8 cellular contexts compared by ENCODE assay signal in the genomic region with DNA sequence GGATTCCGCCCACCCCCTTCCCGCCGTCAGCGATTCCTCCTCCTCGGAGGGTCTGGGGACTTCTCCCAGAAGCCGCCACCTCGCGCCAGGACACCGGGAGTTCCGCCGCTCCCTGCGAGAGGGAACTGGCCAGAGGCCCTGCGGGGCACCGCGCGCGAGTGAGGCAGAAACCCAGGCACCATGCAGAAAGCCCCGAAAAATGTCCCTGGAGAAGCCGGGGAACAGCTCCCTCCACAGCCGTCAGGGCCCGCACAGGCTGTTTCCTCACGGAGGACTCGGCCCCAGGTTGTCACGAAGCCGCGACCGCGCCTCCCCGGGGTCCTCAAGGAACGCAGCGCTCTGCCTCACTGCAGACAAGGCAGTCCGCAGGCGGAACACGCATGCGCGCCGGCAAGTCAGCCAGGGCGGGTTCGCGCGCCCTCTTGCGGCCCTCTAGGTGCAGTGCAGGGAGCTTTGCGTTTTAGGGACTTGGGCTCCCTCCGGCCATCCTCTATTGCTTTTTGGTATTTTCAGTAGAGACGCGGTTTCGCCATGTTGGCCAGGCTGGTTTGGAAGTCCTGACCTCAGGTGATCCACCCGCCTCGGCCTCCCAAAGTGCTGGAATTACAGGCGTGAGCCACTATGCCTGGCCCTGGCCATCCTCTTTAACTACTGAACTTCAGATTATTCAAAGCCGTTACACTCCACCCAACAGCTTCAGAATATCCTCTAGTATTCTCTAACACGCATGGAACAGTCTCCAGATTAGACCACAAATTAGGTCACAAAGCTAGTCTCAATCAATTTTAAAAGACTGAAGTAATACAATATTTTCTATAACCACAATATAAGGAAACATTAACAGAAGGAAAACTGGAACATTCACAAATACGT. TPM values are rescaled to one million over a fixed set of nuclear protein-coding genes. Genes with fewer than 3 reads are reported as not detected.
DNase-seq lines count a peak whose midpoint lies in the region; ATAC-seq and TF ChIP-seq lines count a peak whose summit lies in the region.

No MANE protein-coding gene starts in this region.

- peaks cover 0 to 5% of the 10 kb centered on the region in 2 donors for H3K36me3 Mint-ChIP-seq in CD14-positive monocyte

- H3K4me1 ChIP-seq in HUES64 (ENCODE audit: insufficient read depth, low read length) (no peaks in the 10 kb centered on the region), OCI-LY1 (ENCODE audit: insufficient read depth, low read length, severe bottlenecking) (peaks cover 5% of the 10 kb centered on the region)

- H3K36me3 ChIP-seq in HUES64 (ENCODE audit: insufficient read depth, low read length) (no peaks in the 10 kb centered on the region), OCI-LY1 (ENCODE audit: insufficient read depth, low read length) (no peaks in the 10 kb centered on the region)

- H3K27ac Mint-ChIP-seq in CD14-positive monocyte: no peak overlapping the region

- H3K9ac ChIP-seq in HUES64 (ENCODE audit: low read depth, low read length) (peak overlapping the region; percentile 78), OCI-LY1 (ENCODE audit: low read length) (no peak overlapping the region)

- 8% methylated on average over 53 of the region's 53 CpGs for WGBS in HUES64

- peak overlapping the region; percentile 74 to 84 for H3K4me3 Mint-ChIP-seq in CD14-positive monocyte

- H2AFZ ChIP-seq in OCI-LY1 (ENCODE audit: low read length): no peak overlapping the region

- H3K9me3 ChIP-seq in HUES64 (ENCODE audit: insufficient read depth, low read depth, low read length) (peaks cover 6% of the 10 kb centered on the region; the same call in 1 of the 2 replicates), OCI-LY1 (ENCODE audit: low read length) (no peaks in the 10 kb centered on the region)

- peaks cover 33 to 43% (median 34%) of the 10 kb centered on the region in 3 donors for H3K27me3 Mint-ChIP-seq in CD14-positive monocyte (ENCODE audit: low read depth in 3 of 3)

- peak overlapping the region; percentile 69 for H3K4me2 ChIP-seq in OCI-LY1 (ENCODE audit: low read length)

- H3F3A ChIP-seq in OCI-LY1 (ENCODE audit: insufficient read depth, low read length): no peaks in the 10 kb centered on the region

- H3K4me1 Mint-ChIP-seq in CD14-positive monocyte: peaks cover 24% of the 10 kb centered on the region

- H3K4me3 ChIP-seq in HUES64 (ENCODE audit: low read length) (peak overlapping the region; percentile 82), OCI-LY1 (ENCODE audit: low read depth, low read length, poor library complexity, severe bottlenecking) (no peak overlapping the region), epithelial cell of esophagus (ENCODE audit: low read length) (peak overlapping the region; percentile 77)

- intact Hi-C loops in CD14-positive monocyte (cut with micrococcal nuclease): loop anchor here in 1 of 2 donors (2.0 kb wide), 1 partner anchor 53 kb away; no protein-coding TSS in a partner anchor

- H3K27ac ChIP-seq in HUES64 (ENCODE audit: low read depth, low read length) (no peak overlapping the region), OCI-LY1 (ENCODE audit: low read depth, low read length, poor library complexity, severe bottlenecking) (no peak overlapping the region)

- H4K20me1 ChIP-seq in OCI-LY1 (ENCODE audit: insufficient read depth, low read length): no peaks in the 10 kb centered on the region

- H3K27me3 ChIP-seq in HUES64 (ENCODE audit: insufficient read depth, low read length): peaks cover 30% of the 10 kb centered on the region
- H3K27me3 ChIP-seq in OCI-LY1 (ENCODE audit: insufficient read depth, low read length): no peaks in the 10 kb centered on the region

- TF ChIP-seq CTCF in CD14-positive monocyte (IDR thresholded peaks at IDR 0.05) (peak; percentile 95), OCI-LY1 (IDR thresholded peaks at IDR 0.05; ENCODE audit: low read length) (peak; percentile 89), epithelial cell of esophagus (IDR thresholded peaks at IDR 0.05; ENCODE audit: insufficient read depth, low read depth, low read length, missing control alignments) (peak; percentile 92)

- peaks cover 7 to 39% (median 29%) of the 10 kb centered on the region in 7 donors for H3K9me3 Mint-ChIP-seq in CD14-positive monocyte

- DNase-seq in CD14-positive monocyte (ENCODE audit: low spot score): peak; percentile 91
- DNase-seq in activated T-cell treated with anti-CD3 and anti-CD28 coated beads for 1 hour (ENCODE audit: low read depth): peak; percentile 91
- DNase-seq in epithelial cell of esophagus (ENCODE audit: low read depth): peak; percentile 81
- DNase-seq in middle frontal gyrus (ENCODE audit: extremely low spot score, low spot score): peak; percentile 90
- peak; percentile 84 to 87 for DNase-seq in stimulated activated CD8-positive, alpha-beta memory T cell treated with anti-CD3 and anti-CD28 coated beads, Interleukin-15, amount 100 ng/mL, for 48 hours (ENCODE audit: low read depth in 2 of 2)

- no peaks in the 10 kb centered on the region for H3K79me2 ChIP-seq in OCI-LY1 (ENCODE audit: insufficient read depth, low read length)

- no peaks in the 10 kb centered on the region for H3K9me2 ChIP-seq in OCI-LY1 (ENCODE audit: low read depth, low read length)

- peak; percentile 69 for ATAC-seq in GM21367 (IDR thresholded peaks at IDR 0.05; ENCODE audit: unreplicated experiment)

RNA-seq across cellular contexts. Expression of gene ZNF287, which starts 20.3 kb away (rescaled TPM):
- polyA plus RNA-seq in CD14-positive monocyte: under 1 TPM in 1 of 2 donors, not detected in 1; 0.53 TPM
- 6.9 TPM for polyA plus RNA-seq in HUES64 (2013, experiment 1 of 2)
- polyA plus RNA-seq in HUES64 (2013, experiment 2 of 2): 8.6 TPM
